Comparison of ENCODE assay signal across 21 cellular contexts in the genomic region with DNA sequence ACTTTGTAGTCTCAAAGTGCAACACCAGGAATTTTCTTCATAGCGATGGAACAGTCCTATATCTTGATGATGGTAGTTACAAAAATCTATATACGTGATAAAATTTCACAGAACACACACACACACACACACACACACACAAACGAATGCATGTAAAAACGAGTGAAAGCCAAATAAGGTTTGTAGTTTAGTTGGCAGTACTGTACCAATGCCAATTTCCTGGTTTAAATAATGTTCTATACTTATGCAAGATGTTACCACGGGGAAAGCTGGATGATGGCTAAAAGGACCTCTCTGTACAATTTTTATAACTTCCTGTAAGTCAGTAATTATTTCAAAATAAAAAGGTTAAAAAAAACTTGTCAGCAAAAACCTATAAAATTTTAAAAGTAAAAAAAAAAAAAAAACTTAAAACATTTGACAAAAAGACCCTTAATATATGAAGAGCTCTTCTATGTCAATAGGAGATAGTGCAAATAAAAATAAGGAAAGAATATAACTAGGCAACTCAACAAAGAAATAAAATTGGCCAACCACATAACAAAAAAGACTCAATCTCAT.
"Had no signal": no experiment of that assay in that cellular context is flagged by ENCODE, and none has a peak within 500 bp of the region (broad histone marks: within the 10 kb centered on the region; RNA-seq: fewer than 3 reads in every experiment).

No MANE protein-coding gene starts in this region.

- H3K4me1 ChIP-seq: lower lobe of right lung, sigmoid colon had no signal

- H3K27me3 ChIP-seq: heart left ventricle, sigmoid colon had no signal

- ATAC-seq: activated T-cell treated with anti-CD3 and anti-CD28 coated beads, Interleukin-2, amount 50 U/mL, for 72 hours; heart left ventricle; left lobe of liver; lower lobe of right lung; naive thymus-derived CD4-positive, alpha-beta T cell; T-helper 17 cell had no signal

- DNase-seq: activated CD4-positive, alpha-beta memory T cell treated with anti-CD3 and anti-CD28 coated beads, Interleukin-2, amount 10 ng/mL, durations not matched to agents 7 days and 5 days; activated CD4-positive, alpha-beta T cell treated with anti-CD3 and anti-CD28 coated beads, Interleukin-2, amount 10 ng/mL, durations not matched to agents 24 days and 14 days; activated effector memory CD4-positive, alpha-beta T cell treated with Interleukin-2 at 50 U/mL for 16 hours; activated naive CD4-positive, alpha-beta T cell treated with anti-CD3 and anti-CD28 coated beads for 36 hours; activated naive CD8-positive, alpha-beta T cell treated with anti-CD3 and anti-CD28 coated beads, Interleukin-2, amount 10 ng/mL, durations not matched to agents 7 days and 5 days; activated T-cell treated with anti-CD3 and anti-CD28 coated beads, Interleukin-2, amount 50 U/mL, for 72 hours; cerebellar nuclear complex; cortex of kidney; endodermal cell; heart left ventricle; lower lobe of right lung; naive thymus-derived CD4-positive, alpha-beta T cell; occipital lobe; posterior cingulate gyrus; sigmoid colon; stimulated activated CD4-positive, alpha-beta T cell treated with anti-CD3 and anti-CD28 coated beads, Interleukin-4, amount 100 ng/mL, for 1 hour; stimulated activated naive CD4-positive, alpha-beta T cell treated with Interleukin-2 at 50 U/mL for 16 hours; T-helper 17 cell had no signal

- H3K4me3 ChIP-seq: heart left ventricle, lower lobe of right lung, sigmoid colon, thoracic aorta had no signal

- H3K36me3 ChIP-seq: heart left ventricle, lower lobe of right lung, sigmoid colon, thoracic aorta had no signal

- H3K27ac ChIP-seq: epithelial cell of prostate, heart left ventricle, lower lobe of right lung, sigmoid colon, thoracic aorta had no signal
